8 cellular contexts compared by ENCODE assay signal in the genomic region with DNA sequence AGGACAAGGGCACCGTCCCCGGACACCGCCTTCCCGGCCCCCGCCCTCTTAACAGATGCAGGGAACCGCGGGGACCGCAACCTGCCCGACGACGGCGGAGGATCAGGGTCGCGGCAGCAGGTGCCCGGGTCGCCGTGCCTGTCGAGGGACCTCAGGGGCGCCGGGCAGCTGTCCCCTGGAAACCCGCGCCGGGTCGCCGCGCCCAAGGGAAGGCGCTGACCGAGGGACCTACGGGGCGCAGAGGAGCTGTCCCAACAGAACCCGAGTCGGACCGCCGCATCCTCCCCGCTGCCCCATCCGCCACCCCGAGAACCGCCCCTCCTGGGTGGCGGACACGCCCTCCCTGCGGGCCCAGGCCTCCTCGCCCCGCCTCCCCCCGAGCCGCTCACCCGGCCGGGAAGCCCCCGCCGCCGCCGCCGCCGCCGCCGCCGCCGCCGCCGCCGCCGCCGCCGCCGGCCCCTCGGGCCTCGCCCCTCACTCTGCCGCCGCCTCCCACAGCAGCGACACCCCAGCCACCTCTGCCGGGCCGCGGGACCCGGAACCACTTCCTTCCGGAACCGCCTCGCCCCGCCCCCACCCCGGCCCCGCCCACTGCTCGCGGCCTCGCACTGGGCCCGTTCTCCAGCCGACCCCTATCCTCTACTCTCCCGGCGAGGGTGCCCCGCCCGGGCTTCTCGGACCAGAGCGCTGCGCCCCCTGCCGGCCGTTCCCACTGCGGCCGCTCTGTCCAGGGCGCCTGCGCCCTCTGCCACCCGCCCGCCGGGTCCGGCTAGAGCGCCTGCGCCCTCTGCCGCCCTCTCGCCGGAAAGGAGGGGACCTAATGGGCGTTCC. TPM values are rescaled to one million over a fixed set of nuclear protein-coding genes. Genes with fewer than 3 reads are reported as not detected.
DNase-seq lines count a peak whose midpoint lies in the region; ATAC-seq, FAIRE-seq and TF ChIP-seq lines count a peak whose summit lies in the region.

A gene (minus strand): TSS at position 543 of the 831 bp plus-strand sequence. CDS start 20,797 bp downstream, outside the sequence.

- peak; percentile 80 for TF ChIP-seq CTCF in LNCaP clone FGC (IDR thresholded peaks at IDR 0.05; ENCODE audit: control insufficient read depth, extremely low read depth, insufficient read depth)
- TF ChIP-seq CTCF in RWPE2 (IDR thresholded peaks at IDR 0.05; ENCODE audit: poor library complexity, severe bottlenecking): peak; percentile 83
- TF ChIP-seq CTCF in neutrophil (IDR thresholded peaks at IDR 0.05): peak; percentile 89
- TF ChIP-seq CTCF in subcutaneous adipose tissue (IDR thresholded peaks at IDR 0.05; ENCODE audit: low read depth): no peak

- peak within 1 kb of the TSS; percentile 33 for H3K27ac ChIP-seq in RWPE2 (ENCODE audit: poor library complexity, severe bottlenecking)
- peak within 1 kb of the TSS; percentile 77 for H3K27ac ChIP-seq in neutrophil

- in situ Hi-C loops in G401 (cut with HindIII; ENCODE audit: low sequenced_read_pairs): no loop called here

- no peak for FAIRE-seq in H54 (lab: Jason Lieb, UNC)

- peaks cover 3% of the 10 kb centered on the region for H3K4me1 ChIP-seq in RWPE2 (ENCODE audit: insufficient read depth, poor library complexity, severe bottlenecking)
- H3K4me1 ChIP-seq in neutrophil (ENCODE audit: control insufficient read depth in 1 of 2, insufficient read depth in 1 of 2, low read depth in 1 of 2, low read length in 1 of 2): peaks cover 4 to 14% of the 10 kb centered on the region in 2 experiments

- peak; percentile 13; the same call in 1 of the 2 replicates for TF ChIP-seq POLR2A in H54 (IDR thresholded peaks at IDR 0.05; ENCODE audit: low read depth, low read length)

- peak within 1 kb of the TSS; percentile 65 for H3K4me3 ChIP-seq in LNCaP clone FGC (ENCODE audit: low read depth, low read length)
- H3K4me3 ChIP-seq in RWPE2 (ENCODE audit: severe bottlenecking): peak within 1 kb of the TSS; percentile 89
- peak within 1 kb of the TSS; percentile 67 to 72 for H3K4me3 ChIP-seq in neutrophil (ENCODE audit: low read depth in 1 of 2, low read length in 1 of 2)

- peak; percentile 98 for ATAC-seq in RWPE2 (ENCODE audit: low read depth)

- DNase-seq in G401 (ENCODE audit: low spot score) (peak; percentile 81), H54 (ENCODE audit: insufficient read length, low spot score) (peak; percentile 58), LNCaP clone FGC (ENCODE audit: low read depth) (no peak), RWPE2 (ENCODE audit: low spot score) (peak; percentile 81), activated gamma-delta T cell treated with Interleukin-2 at 50 U/mL for 16 hours (peak; percentile 85), foreskin melanocyte (peak; percentile 69)

- H3K27me3 ChIP-seq in RWPE2 (ENCODE audit: insufficient read depth, poor library complexity, severe bottlenecking) (no peaks in the 10 kb centered on the region), neutrophil (no peaks in the 10 kb centered on the region)

- no peaks in the 10 kb centered on the region for H3K36me3 ChIP-seq in RWPE2 (ENCODE audit: low read depth)
- H3K36me3 ChIP-seq in neutrophil: no peaks in the 10 kb centered on the region

- H3K9me3 ChIP-seq in RWPE2 (ENCODE audit: severe bottlenecking) (no peaks in the 10 kb centered on the region), neutrophil (no peaks in the 10 kb centered on the region)

RNA-seq across cellular contexts. Expression of the gene that starts here (rescaled TPM):
- 2.8 and 4.1 TPM in 2 replicates for total RNA-seq in G401 (2014; rRNA removed; shearing (Covaris generic))
- total RNA-seq in subcutaneous adipose tissue: 10 to 100 TPM; 14.4 to 26.2 (median 19.2) TPM
